In genomic region chr4:143433231-143433630, GRCh38 we compare ENCODE assay signal across 22 cellular contexts.
"Had no signal": no experiment of that assay in that cellular context is flagged by ENCODE, and none has a peak within 500 bp of the region (broad histone marks: within the 10 kb centered on the region; RNA-seq: fewer than 3 reads in every experiment).

No MANE protein-coding gene starts in this region.

- H3K4me2 ChIP-seq: KMS-11, SK-N-SH had no signal

- ATAC-seq: K562, Panc1, PC-3 had no signal

- H3K9me2 ChIP-seq: SK-N-SH had no signal

- H3K4me3 ChIP-seq: K562 had no signal

- DNase-seq: Kasumi-1, MM.1S, NCI-H1092 treated with DMSO at 0.1 percent for 48 hours, NCI-H1436, NCI-H187, NCI-H2029, NCI-H2081 treated with DMSO at 0.1 percent for 48 hours, NCI-H2171, NCI-H226, NCI-H446, NCI-H510A, NCI-H524 treated with DMSO at 0.1 percent for 48 hours, NCI-H82, PC-3, SHP77, SK-N-SH, SW 1271 had no signal

- H3K27ac ChIP-seq: HL-60, KMS-11, RWPE1 had no signal
